In the genomic region with DNA sequence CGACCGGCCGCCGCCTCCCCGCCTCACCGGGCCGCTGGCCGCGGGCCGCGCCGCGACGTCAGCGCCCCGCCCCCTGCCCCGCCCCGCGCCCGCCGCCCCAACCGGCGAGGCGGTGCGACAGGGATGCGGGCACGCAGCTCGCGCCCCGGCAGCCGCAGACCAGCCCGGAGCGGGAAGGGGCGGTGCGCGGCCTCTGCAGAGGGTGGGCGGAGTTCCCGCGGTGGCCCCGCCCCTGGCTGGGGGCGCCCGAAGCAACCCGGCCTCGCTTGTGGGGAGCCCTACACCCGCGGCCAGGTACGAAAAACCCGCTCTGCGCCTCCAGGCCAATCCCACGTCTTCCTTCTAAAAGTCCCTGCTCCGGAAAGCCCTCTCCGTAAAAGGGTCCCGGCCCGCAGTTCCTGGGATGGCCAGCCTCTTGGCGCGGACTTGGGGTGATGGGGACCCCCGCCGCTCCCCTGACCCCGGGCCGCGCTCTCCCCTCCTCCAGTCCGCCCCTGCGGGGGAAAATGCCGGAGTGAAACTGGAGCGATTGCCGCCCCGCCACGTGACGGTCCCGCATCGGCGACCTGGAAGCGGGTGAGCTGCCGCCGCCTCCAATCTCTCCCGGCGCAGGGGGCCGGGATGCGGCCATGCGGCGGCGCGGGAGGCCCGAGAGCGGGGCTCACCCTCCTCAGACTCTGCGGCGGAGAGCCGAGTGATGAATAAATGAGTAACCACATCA, we compare ENCODE assay signal across 1 cellular context.
TF ChIP-seq lines count a peak whose summit lies in the region.

TSS of gene RAB11FIP5 (minus strand) at position 36 of the 721 bp plus-strand sequence. CDS start 171 bp downstream, outside the sequence.

TF ChIP-seq in HepG2, 621 proteins besides CTCF, POLR2A, EP300 and RAD21 (continued from another document and continues in another):
- TF ChIP-seq, protein P1, sequence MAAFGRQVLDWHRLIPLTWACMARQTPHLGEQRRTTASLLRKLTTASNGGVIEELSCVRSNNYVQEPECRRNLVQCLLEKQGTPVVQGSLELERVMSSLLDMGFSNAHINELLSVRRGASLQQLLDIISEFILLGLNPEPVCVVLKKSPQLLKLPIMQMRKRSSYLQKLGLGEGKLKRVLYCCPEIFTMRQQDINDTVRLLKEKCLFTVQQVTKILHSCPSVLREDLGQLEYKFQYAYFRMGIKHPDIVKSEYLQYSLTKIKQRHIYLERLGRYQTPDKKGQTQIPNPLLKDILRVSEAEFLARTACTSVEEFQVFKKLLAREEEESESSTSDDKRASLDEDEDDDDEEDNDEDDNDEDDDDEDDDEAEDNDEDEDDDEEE (CRISPR knock-in tag; IDR thresholded peaks at IDR 0.05), result peak; percentile 75; the same call in 1 of the 2 replicates
- TF ChIP-seq ZNF605 (CRISPR knock-in tag; IDR thresholded peaks at IDR 0.05) (peak; percentile 80), ZNF317 (CRISPR knock-in tag; IDR thresholded peaks at IDR 0.05) (no peak), MIXL1 (CRISPR knock-in tag; IDR thresholded peaks at IDR 0.05) (no peak), MIER2 (CRISPR knock-in tag; IDR thresholded peaks at IDR 0.05) (no peak), ZNF3 (CRISPR knock-in tag; IDR thresholded peaks at IDR 0.05) (0 out of 2 replicates have a peak, but pooled peaks have one; percentile 18), ZNF589 (CRISPR knock-in tag; conservative IDR thresholded peaks at IDR 0.05) (no peak; the same call in 1 of the 2 replicates), PHF20 (CRISPR knock-in tag; IDR thresholded peaks at IDR 0.05) (0 out of 2 replicates have a peak, but pooled peaks have one; percentile 32), REST (IDR thresholded peaks at IDR 0.05; ENCODE audit: borderline replicate concordance in 1 of 2, low read depth in 1 of 2, low read length in 2 of 2) (no peak), PTBP1 (IDR thresholded peaks at IDR 0.05; ENCODE audit: low read depth, low read length, poor library complexity, severe bottlenecking) (peak; percentile 71), HNRNPK (IDR thresholded peaks at IDR 0.05; ENCODE audit: low read depth, low read length, poor library complexity, severe bottlenecking) (peak; percentile 21), PCBP2 (optimal IDR thresholded peaks at IDR 0.05; ENCODE audit: low read depth, low read length, poor library complexity, severe bottlenecking) (no peak), MYNN (CRISPR knock-in tag; IDR thresholded peaks at IDR 0.05; ENCODE audit: low read depth) (no peak; the same call in 1 of the 2 replicates), ZNF792 (CRISPR knock-in tag; IDR thresholded peaks at IDR 0.05) (peak; percentile 30; the same call in 1 of the 2 replicates), RFX5 (IDR thresholded peaks at IDR 0.05; ENCODE audit: low read depth, low read length) (no peak), ZKSCAN5 (CRISPR knock-in tag; IDR thresholded peaks at IDR 0.05) (no peak), RFX3 (CRISPR knock-in tag; IDR thresholded peaks at IDR 0.05) (no peak), MXD4 (CRISPR knock-in tag; IDR thresholded peaks at IDR 0.05) (peak; percentile 73; the same call in 1 of the 2 replicates), ZNF10 (CRISPR knock-in tag; IDR thresholded peaks at IDR 0.05; ENCODE audit: borderline replicate concordance, low read depth) (no peak), ZNF841 (CRISPR knock-in tag; IDR thresholded peaks at IDR 0.05; ENCODE audit: borderline replicate concordance) (no peak), MIER3 (CRISPR knock-in tag; IDR thresholded peaks at IDR 0.05; ENCODE audit: borderline replicate concordance) (no peak), CEBPB (IDR thresholded peaks at IDR 0.05; ENCODE audit: borderline replicate concordance, low read depth, low read length) (no peak), LBX2 (CRISPR knock-in tag; IDR thresholded peaks at IDR 0.05; ENCODE audit: borderline replicate concordance) (0 out of 2 replicates have a peak, but pooled peaks have one; percentile 13), NFE2L1 (CRISPR knock-in tag; IDR thresholded peaks at IDR 0.05; ENCODE audit: borderline replicate concordance) (no peak)
- TF ChIP-seq, protein P2, sequence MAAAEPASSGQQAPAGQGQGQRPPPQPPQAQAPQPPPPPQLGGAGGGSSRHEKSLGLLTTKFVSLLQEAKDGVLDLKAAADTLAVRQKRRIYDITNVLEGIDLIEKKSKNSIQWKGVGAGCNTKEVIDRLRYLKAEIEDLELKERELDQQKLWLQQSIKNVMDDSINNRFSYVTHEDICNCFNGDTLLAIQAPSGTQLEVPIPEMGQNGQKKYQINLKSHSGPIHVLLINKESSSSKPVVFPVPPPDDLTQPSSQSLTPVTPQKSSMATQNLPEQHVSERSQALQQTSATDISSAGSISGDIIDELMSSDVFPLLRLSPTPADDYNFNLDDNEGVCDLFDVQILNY (CRISPR knock-in tag; conservative IDR thresholded peaks at IDR 0.05), result peak; percentile 87
- TF ChIP-seq, protein P3, sequence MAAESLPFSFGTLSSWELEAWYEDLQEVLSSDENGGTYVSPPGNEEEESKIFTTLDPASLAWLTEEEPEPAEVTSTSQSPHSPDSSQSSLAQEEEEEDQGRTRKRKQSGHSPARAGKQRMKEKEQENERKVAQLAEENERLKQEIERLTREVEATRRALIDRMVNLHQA (CRISPR knock-in tag; IDR thresholded peaks at IDR 0.05), result no peak
- TF ChIP-seq, protein P4, sequence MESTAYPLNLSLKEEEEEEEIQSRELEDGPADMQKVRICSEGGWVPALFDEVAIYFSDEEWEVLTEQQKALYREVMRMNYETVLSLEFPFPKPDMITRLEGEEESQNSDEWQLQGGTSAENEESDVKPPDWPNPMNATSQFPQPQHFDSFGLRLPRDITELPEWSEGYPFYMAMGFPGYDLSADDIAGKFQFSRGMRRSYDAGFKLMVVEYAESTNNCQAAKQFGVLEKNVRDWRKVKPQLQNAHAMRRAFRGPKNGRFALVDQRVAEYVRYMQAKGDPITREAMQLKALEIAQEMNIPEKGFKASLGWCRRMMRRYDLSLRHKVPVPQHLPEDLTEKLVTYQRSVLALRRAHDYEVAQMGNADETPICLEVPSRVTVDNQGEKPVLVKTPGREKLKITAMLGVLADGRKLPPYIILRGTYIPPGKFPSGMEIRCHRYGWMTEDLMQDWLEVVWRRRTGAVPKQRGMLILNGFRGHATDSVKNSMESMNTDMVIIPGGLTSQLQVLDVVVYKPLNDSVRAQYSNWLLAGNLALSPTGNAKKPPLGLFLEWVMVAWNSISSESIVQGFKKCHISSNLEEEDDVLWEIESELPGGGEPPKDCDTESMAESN (CRISPR knock-in tag; conservative IDR thresholded peaks at IDR 0.05), result peak; percentile 72
- TF ChIP-seq, protein P5, sequence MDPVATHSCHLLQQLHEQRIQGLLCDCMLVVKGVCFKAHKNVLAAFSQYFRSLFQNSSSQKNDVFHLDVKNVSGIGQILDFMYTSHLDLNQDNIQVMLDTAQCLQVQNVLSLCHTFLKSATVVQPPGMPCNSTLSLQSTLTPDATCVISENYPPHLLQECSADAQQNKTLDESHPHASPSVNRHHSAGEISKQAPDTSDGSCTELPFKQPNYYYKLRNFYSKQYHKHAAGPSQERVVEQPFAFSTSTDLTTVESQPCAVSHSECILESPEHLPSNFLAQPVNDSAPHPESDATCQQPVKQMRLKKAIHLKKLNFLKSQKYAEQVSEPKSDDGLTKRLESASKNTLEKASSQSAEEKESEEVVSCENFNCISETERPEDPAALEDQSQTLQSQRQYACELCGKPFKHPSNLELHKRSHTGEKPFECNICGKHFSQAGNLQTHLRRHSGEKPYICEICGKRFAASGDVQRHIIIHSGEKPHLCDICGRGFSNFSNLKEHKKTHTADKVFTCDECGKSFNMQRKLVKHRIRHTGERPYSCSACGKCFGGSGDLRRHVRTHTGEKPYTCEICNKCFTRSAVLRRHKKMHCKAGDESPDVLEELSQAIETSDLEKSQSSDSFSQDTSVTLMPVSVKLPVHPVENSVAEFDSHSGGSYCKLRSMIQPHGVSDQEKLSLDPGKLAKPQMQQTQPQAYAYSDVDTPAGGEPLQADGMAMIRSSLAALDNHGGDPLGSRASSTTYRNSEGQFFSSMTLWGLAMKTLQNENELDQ (CRISPR knock-in tag; IDR thresholded peaks at IDR 0.05; ENCODE audit: borderline replicate concordance), result no peak
- TF ChIP-seq, protein P6, sequence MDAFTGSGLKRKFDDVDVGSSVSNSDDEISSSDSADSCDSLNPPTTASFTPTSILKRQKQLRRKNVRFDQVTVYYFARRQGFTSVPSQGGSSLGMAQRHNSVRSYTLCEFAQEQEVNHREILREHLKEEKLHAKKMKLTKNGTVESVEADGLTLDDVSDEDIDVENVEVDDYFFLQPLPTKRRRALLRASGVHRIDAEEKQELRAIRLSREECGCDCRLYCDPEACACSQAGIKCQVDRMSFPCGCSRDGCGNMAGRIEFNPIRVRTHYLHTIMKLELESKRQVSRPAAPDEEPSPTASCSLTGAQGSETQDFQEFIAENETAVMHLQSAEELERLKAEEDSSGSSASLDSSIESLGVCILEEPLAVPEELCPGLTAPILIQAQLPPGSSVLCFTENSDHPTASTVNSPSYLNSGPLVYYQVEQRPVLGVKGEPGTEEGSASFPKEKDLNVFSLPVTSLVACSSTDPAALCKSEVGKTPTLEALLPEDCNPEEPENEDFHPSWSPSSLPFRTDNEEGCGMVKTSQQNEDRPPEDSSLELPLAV (CRISPR knock-in tag; conservative IDR thresholded peaks at IDR 0.05; ENCODE audit: low read depth), result no peak
- TF ChIP-seq, protein P7, sequence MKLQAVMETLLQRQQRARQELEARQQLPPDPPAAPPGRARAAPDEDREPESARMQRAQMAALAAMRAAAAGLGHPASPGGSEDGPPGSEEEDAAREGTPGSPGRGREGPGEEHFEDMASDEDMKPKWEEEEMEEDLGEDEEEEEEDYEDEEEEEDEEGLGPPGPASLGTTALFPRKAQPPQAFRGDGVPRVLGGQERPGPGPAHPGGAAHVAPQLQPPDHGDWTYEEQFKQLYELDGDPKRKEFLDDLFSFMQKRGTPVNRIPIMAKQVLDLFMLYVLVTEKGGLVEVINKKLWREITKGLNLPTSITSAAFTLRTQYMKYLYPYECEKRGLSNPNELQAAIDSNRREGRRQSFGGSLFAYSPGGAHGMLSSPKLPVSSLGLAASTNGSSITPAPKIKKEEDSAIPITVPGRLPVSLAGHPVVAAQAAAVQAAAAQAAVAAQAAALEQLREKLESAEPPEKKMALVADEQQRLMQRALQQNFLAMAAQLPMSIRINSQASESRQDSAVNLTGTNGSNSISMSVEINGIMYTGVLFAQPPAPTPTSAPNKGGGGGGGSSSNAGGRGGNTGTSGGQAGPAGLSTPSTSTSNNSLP (IDR thresholded peaks at IDR 0.05; ENCODE audit: low read depth, low read length), result no peak
- TF ChIP-seq, protein P8, sequence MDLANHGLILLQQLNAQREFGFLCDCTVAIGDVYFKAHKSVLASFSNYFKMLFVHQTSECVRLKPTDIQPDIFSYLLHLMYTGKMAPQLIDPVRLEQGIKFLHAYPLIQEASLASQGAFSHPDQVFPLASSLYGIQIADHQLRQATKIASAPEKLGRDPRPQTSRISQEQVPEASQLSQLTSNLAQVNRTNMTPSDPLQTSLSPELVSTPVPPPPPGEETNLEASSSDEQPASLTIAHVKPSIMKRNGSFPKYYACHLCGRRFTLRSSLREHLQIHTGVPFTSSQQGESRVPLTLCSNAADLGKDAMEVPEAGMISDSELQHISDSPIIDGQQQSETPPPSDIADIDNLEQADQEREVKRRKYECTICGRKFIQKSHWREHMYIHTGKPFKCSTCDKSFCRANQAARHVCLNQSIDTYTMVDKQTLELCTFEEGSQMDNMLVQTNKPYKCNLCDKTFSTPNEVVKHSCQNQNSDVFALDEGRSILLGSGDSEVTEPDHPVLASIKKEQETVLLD (CRISPR knock-in tag; IDR thresholded peaks at IDR 0.05; ENCODE audit: low read depth), result peak; percentile 49; the same call in 1 of the 2 replicates
